In the genomic region with DNA sequence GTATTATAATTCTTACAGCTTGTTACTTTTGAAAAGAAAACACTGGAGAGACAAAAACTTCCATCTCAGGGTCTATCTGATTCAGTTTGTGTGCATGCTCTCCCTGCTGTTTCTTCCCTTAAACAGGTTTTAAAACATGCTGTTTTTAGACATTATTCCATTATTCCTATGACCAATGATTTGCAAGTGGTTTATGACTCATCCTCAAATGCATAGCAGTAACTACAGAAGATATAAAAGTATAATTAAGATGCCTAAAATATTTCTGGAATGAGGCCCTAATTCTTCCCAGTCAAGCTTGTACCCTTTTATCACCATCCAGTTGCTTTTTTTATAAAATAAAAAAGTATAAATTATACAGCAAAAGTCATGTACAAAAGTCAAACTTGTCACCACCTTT, we compare ENCODE assay signal across 21 cellular contexts. TPM values are rescaled to one million over a fixed set of nuclear protein-coding genes. Genes with fewer than 3 reads are reported as not detected.
A peak's percentile ranks its signal among the peaks of the same experiment; 100 is the strongest.
DNase-seq lines count a peak whose midpoint lies in the region; ATAC-seq and TF ChIP-seq lines count a peak whose summit lies in the region.
"Had no signal": no experiment of that assay in that cellular context is flagged by ENCODE, and none has a peak within 500 bp of the region (broad histone marks: within the 10 kb centered on the region; RNA-seq: fewer than 3 reads in every experiment).

No MANE protein-coding gene starts in this region.

- no peak overlapping the region for H3K4me3 Mint-ChIP-seq in endothelial cell (ENCODE audit: unreplicated experiment)
- H3K4me3 Mint-ChIP-seq: CD4-positive, CD25-positive, alpha-beta regulatory T cell had no signal

- TF ChIP-seq CTCF in epithelial cell of esophagus (IDR thresholded peaks at IDR 0.05; ENCODE audit: insufficient read depth, low read depth, low read length, missing control alignments) (no peak), endothelial cell (IDR thresholded peaks at IDR 0.05; ENCODE audit: unreplicated experiment) (no peak)

- no peaks in the 10 kb centered on the region for H3K27me3 Mint-ChIP-seq in endothelial cell (ENCODE audit: unreplicated experiment)

- no peaks in the 10 kb centered on the region for H3K4me1 Mint-ChIP-seq in endothelial cell (ENCODE audit: unreplicated experiment)

- no peak overlapping the region for H3K27ac Mint-ChIP-seq in endothelial cell (ENCODE audit: unreplicated experiment)
- H3K27ac Mint-ChIP-seq: CD4-positive, CD25-positive, alpha-beta regulatory T cell had no signal

- DNase-seq in GM03348 (ENCODE audit: low spot score) (peak; percentile 56), RKO (ENCODE audit: low spot score) (peak; percentile 57), epithelial cell of esophagus (ENCODE audit: low read depth) (peak; percentile 10), renal cortical epithelial cell (ENCODE audit: low read depth) (peak; percentile 41), endothelial cell (ENCODE audit: low spot score) (no peak), putamen (ENCODE audit: low spot score) (no peak)
- DNase-seq in stimulated activated CD4-positive, alpha-beta T cell treated with anti-CD3 and anti-CD28 coated beads, Interleukin-4, amount 100 ng/mL, for 24 hours: no peak
- DNase-seq: activated CD4-positive, alpha-beta T cell treated with anti-CD3 and anti-CD28 coated beads for 1 hour; activated gamma-delta T cell treated with Interleukin-2 at 50 U/mL for 16 hours; CD4-positive, CD25-positive, alpha-beta regulatory T cell; effector CD4-positive, alpha-beta T cell; islet precursor cell; midbrain; NCI-H2107; NCI-H748 treated with DMSO at 0.1 percent for 48 hours; occipital lobe; Peyer's patch; small intestine; stimulated activated naive CD8-positive, alpha-beta T cell treated with anti-CD3 and anti-CD28 coated beads, Interleukin-15, Interleukin-2, amounts not matched to agents 100 U/mL and 50 U/mL, for 24 hours; T-helper 2 cell had no signal

- ATAC-seq in esophagus mucosa: no peak
- ATAC-seq: stimulated activated naive CD8-positive, alpha-beta T cell treated with anti-CD3 and anti-CD28 coated beads, Interleukin-15, Interleukin-2, amounts not matched to agents 100 U/mL and 50 U/mL, for 24 hours had no signal

- no peaks in the 10 kb centered on the region for H3K36me3 Mint-ChIP-seq in endothelial cell (ENCODE audit: low read depth, unreplicated experiment)
- H3K36me3 Mint-ChIP-seq: CD4-positive, CD25-positive, alpha-beta regulatory T cell had no signal

- no peak overlapping the region for H3K4me3 ChIP-seq in epithelial cell of esophagus (ENCODE audit: low read length)
- H3K4me3 ChIP-seq: Peyer's patch had no signal

- no peaks in the 10 kb centered on the region for H3K9me3 Mint-ChIP-seq in endothelial cell (ENCODE audit: unreplicated experiment)

RNA-seq across cellular contexts. Expression of gene DTWD2, which starts 3.7 kb away (rescaled TPM):
- total RNA-seq in renal cortical epithelial cell (9.9 and 16.8 TPM in 2 replicates), endothelial cell (ENCODE audit: unreplicated experiment) (2.7 TPM), esophagus mucosa (7.9 TPM)

Comparison
In these comparisons a context has a peak if more than half of its experiments do, and no peak if none do; other contexts are left out.
1. DNase-seq: peak in GM03348 (single experiment), RKO (single experiment), epithelial cell of esophagus (single experiment) and renal cortical epithelial cell (single experiment); none in endothelial cell (single experiment), putamen (single experiment) and stimulated activated CD4-positive, alpha-beta T cell treated with anti-CD3 and anti-CD28 coated beads, Interleukin-4, amount 100 ng/mL, for 24 hours (single experiment).